In the genomic region with DNA sequence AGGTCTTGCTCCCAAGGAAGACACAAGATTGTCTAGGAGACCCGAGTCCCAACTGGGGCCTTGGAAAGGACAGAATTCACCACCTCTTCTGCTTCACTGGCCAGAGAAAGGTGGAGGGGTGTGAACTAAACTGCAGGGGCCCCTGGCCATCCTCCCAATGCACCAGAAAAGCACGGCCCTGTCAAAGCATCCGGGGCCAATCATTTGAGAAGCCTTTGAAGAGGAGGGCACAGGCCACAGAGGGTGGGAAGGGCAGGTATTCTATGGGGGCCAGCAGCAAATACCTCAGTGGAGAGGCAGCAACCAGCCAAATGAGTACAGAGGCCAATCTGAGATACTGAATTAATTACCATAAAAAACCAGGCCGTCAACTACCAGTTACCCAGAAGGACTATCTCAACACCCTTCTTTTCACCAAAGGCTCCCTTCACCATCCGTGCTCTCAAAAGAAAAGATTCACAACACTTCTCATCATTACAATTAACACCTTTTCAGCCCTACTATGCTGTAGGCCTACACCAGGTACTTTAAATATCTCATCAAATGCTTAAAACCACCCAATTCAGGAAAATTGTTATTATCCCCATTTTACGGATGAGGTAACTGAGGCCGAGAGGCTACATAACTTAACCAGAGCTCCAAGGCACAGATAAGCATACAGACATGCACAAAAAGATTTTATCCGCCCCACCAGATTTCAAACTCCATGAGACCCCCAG, we compare ENCODE assay signal across 2 cellular contexts.
TF ChIP-seq lines count a peak whose summit lies in the region.

No MANE protein-coding gene starts in this region.

TF ChIP-seq in HEK293, 187 proteins besides CTCF, POLR2A, EP300 and RAD21:
- TF ChIP-seq ZNF394 (tag by site-specific recombination; IDR thresholded peaks at IDR 0.05; ENCODE audit: borderline replicate concordance), result no peak
- 0 out of 2 replicates have a peak, but pooled peaks have one; percentile 32 for TF ChIP-seq ZNF664 (tag by site-specific recombination; IDR thresholded peaks at IDR 0.05)

TF ChIP-seq in SK-N-SH treated with all-trans-retinoic acid at 6 μM for 48 hours, 23 proteins besides CTCF, POLR2A, EP300 and RAD21:
- TF ChIP-seq, protein P1, sequence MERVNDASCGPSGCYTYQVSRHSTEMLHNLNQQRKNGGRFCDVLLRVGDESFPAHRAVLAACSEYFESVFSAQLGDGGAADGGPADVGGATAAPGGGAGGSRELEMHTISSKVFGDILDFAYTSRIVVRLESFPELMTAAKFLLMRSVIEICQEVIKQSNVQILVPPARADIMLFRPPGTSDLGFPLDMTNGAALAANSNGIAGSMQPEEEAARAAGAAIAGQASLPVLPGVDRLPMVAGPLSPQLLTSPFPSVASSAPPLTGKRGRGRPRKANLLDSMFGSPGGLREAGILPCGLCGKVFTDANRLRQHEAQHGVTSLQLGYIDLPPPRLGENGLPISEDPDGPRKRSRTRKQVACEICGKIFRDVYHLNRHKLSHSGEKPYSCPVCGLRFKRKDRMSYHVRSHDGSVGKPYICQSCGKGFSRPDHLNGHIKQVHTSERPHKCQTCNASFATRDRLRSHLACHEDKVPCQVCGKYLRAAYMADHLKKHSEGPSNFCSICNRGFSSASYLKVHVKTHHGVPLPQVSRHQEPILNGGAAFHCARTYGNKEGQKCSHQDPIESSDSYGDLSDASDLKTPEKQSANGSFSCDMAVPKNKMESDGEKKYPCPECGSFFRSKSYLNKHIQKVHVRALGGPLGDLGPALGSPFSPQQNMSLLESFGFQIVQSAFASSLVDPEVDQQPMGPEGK (CRISPR knock-in tag; IDR thresholded peaks at IDR 0.05; ENCODE audit: borderline replicate concordance), result no peak
- TF ChIP-seq ZFP3 (CRISPR knock-in tag; IDR thresholded peaks at IDR 0.05) (no peak), OSR1 (CRISPR knock-in tag; IDR thresholded peaks at IDR 0.05) (no peak), RARB (CRISPR knock-in tag; IDR thresholded peaks at IDR 0.05) (no peak), PPARA (CRISPR knock-in tag; IDR thresholded peaks at IDR 0.05; ENCODE audit: borderline replicate concordance) (no peak), GLIS3 (CRISPR knock-in tag; IDR thresholded peaks at IDR 0.05) (no peak), ZNF565 (CRISPR knock-in tag; conservative IDR thresholded peaks at IDR 0.05; ENCODE audit: low read depth) (no peak), ZFP30 (CRISPR knock-in tag; IDR thresholded peaks at IDR 0.05) (no peak), BACH2 (CRISPR knock-in tag; IDR thresholded peaks at IDR 0.05; ENCODE audit: borderline replicate concordance) (no peak), TCF4 (CRISPR knock-in tag; IDR thresholded peaks at IDR 0.05; ENCODE audit: borderline replicate concordance) (no peak), ARNTL (CRISPR knock-in tag; IDR thresholded peaks at IDR 0.05; ENCODE audit: borderline replicate concordance, low read depth) (no peak), ZC3H10 (CRISPR knock-in tag; IDR thresholded peaks at IDR 0.05) (no peak), SNAI2 (CRISPR knock-in tag; IDR thresholded peaks at IDR 0.05) (no peak), ISL1 (CRISPR knock-in tag; IDR thresholded peaks at IDR 0.05) (no peak), ZNF8 (CRISPR knock-in tag; IDR thresholded peaks at IDR 0.05) (no peak)
- TF ChIP-seq, protein P2, sequence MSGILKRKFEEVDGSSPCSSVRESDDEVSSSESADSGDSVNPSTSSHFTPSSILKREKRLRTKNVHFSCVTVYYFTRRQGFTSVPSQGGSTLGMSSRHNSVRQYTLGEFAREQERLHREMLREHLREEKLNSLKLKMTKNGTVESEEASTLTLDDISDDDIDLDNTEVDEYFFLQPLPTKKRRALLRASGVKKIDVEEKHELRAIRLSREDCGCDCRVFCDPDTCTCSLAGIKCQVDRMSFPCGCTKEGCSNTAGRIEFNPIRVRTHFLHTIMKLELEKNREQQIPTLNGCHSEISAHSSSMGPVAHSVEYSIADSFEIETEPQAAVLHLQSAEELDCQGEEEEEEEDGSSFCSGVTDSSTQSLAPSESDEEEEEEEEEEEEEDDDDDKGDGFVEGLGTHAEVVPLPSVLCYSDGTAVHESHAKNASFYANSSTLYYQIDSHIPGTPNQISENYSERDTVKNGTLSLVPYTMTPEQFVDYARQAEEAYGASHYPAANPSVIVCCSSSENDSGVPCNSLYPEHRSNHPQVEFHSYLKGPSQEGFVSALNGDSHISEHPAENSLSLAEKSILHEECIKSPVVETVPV (CRISPR knock-in tag; IDR thresholded peaks at IDR 0.05), result no peak
- TF ChIP-seq, protein P3, sequence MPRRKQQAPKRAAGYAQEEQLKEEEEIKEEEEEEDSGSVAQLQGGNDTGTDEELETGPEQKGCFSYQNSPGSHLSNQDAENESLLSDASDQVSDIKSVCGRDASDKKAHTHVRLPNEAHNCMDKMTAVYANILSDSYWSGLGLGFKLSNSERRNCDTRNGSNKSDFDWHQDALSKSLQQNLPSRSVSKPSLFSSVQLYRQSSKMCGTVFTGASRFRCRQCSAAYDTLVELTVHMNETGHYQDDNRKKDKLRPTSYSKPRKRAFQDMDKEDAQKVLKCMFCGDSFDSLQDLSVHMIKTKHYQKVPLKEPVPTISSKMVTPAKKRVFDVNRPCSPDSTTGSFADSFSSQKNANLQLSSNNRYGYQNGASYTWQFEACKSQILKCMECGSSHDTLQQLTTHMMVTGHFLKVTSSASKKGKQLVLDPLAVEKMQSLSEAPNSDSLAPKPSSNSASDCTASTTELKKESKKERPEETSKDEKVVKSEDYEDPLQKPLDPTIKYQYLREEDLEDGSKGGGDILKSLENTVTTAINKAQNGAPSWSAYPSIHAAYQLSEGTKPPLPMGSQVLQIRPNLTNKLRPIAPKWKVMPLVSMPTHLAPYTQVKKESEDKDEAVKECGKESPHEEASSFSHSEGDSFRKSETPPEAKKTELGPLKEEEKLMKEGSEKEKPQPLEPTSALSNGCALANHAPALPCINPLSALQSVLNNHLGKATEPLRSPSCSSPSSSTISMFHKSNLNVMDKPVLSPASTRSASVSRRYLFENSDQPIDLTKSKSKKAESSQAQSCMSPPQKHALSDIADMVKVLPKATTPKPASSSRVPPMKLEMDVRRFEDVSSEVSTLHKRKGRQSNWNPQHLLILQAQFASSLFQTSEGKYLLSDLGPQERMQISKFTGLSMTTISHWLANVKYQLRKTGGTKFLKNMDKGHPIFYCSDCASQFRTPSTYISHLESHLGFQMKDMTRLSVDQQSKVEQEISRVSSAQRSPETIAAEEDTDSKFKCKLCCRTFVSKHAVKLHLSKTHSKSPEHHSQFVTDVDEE (CRISPR knock-in tag; IDR thresholded peaks at IDR 0.05), result no peak
